1 cellular context compared by ENCODE assay signal in genomic region chr1:74464037-74464436, GRCh38.
TF ChIP-seq lines count a peak whose summit lies in the region.

No MANE protein-coding gene starts in this region.

TF ChIP-seq in neural cell, 6 proteins besides CTCF, POLR2A, EP300 and RAD21 (continued from another document):
- no peak for TF ChIP-seq REST (IDR thresholded peaks at IDR 0.05; ENCODE audit: borderline replicate concordance)
TF ChIP-seq in neural cell: peak in this region for 0.
